Comparison of ENCODE assay signal across 7 cellular contexts in the genomic region with DNA sequence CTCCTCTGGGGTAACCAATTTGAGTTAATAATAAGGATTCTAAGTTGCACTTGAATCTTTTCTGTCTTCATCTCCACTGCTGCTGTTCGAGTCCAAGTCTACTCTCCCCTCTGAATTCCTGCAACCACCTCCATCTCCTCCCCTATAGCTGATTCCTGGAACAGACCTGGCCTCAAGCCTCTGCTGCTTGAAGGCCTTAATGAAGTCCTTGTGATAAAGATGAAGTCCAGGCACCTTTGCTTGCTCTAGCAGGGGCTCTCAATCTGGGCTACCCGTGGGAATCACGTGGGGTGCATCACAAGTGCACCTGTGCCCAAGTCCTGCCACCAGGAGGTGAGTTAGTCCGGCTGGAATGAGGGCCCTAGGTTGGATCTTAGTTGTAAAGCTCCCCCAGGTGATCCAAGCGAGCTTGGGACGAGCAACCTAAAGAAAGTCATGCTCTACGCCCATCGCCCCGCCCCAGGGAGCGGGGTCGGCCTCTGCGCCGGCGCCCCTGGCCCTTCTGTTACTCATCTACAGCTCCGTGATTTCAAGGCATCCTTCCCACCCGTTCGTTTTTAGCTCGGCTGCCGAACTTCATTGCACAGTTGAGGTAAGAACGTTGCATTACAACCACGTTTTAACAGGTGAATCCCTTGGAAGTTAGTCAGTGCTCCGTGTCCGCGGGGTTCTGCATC. TPM values are rescaled to one million over a fixed set of nuclear protein-coding genes. Genes with fewer than 3 reads are reported as not detected.
DNase-seq lines count a peak whose midpoint lies in the region; ATAC-seq, FAIRE-seq and TF ChIP-seq lines count a peak whose summit lies in the region.

No MANE protein-coding gene starts in this region.

- TF ChIP-seq RAD21 in Ishikawa (IDR thresholded peaks at IDR 0.05; ENCODE audit: low read depth): no peak
- TF ChIP-seq RAD21 in K562 (CRISPR knock-in tag; conservative IDR thresholded peaks at IDR 0.05 in 1 of 2, IDR thresholded peaks at IDR 0.05 in 1 of 2): no peak

- H2AFZ ChIP-seq in K562 (ENCODE audit: low read depth, low read length): no peak overlapping the region

- H3K27me3 ChIP-seq in K562 (ENCODE audit: control insufficient read depth in 2 of 2, insufficient read depth in 2 of 2, low read length in 2 of 2) (no peaks in the 10 kb centered on the region), left lung (no peaks in the 10 kb centered on the region), thyroid gland (no peaks in the 10 kb centered on the region)

- intact Hi-C loops in K562 (cut with micrococcal nuclease): no loop called here
- intact Hi-C loops in left lung (cut with DNase I): no loop called here
- intact Hi-C loops in thyroid gland (cut with DNase I): loop anchor here (10.0 kb wide), 3 partner anchors 49 to 151 kb away; a partner anchor contains a TSS

- FAIRE-seq in GM12891 (lab: Jason Lieb, UNC) (peak; percentile 51), K562 (lab: Jason Lieb, UNC) (no peak)

- DNase-seq in GM12891 (ENCODE audit: insufficient read length, low spot score) (no peak), K562 (ENCODE audit: extremely low read depth in 1 of 4, low spot score in 3 of 4) (no peak), left lung (no peak), thyroid gland (peak; percentile 52 to 55), NCI-H1436 treated with DMSO at 0.1 percent for 48 hours (lab: John Stamatoyannopoulos, UW) (no peak)

- H3K79me2 ChIP-seq in K562 (ENCODE audit: control insufficient read depth, insufficient read depth, low read length): no peaks in the 10 kb centered on the region

- H3K9me3 ChIP-seq in K562 (replicated peaks; ENCODE audit: control insufficient read depth, insufficient read depth, low read depth, low read length) (no peaks in the 10 kb centered on the region; the same call in 1 of the 2 replicates), left lung (no peaks in the 10 kb centered on the region), thyroid gland (no peaks in the 10 kb centered on the region)

- ATAC-seq in K562 (no peak; the same call in 2 of the 3 replicates), left lung (peak; percentile 39), HG03521 (IDR thresholded peaks at IDR 0.05; ENCODE audit: unreplicated experiment) (no peak)

- H3K4me3 ChIP-seq in K562 (no peak overlapping the region), left lung (peak overlapping the region; percentile 88 to 93), thyroid gland (replicated peaks in 1 of 3) (peak overlapping the region; percentile 56 to 73 (median 72))

- TF ChIP-seq CTCF in K562 (IDR thresholded peaks at IDR 0.05 in 2 of 3, conservative IDR thresholded peaks at IDR 0.05 in 1 of 3; ENCODE audit: insufficient read depth in 2 of 3, low read depth in 1 of 3, low read length in 3 of 3) (no peak), left lung (IDR thresholded peaks at IDR 0.05) (no peak), thyroid gland (IDR thresholded peaks at IDR 0.05) (peak in 2 of 6 experiments; percentile 18 to 35)

- in situ Hi-C loops in K562 (cut with MboI): no loop called here

- no peaks in the 10 kb centered on the region for H4K20me1 ChIP-seq in K562 (replicated peaks; ENCODE audit: control insufficient read depth, insufficient read depth, low read length)

- H3K36me3 ChIP-seq in K562 (ENCODE audit: control insufficient read depth, insufficient read depth, low read length) (peaks cover 42% of the 10 kb centered on the region), left lung (peaks cover 0 to 23% of the 10 kb centered on the region in 2 donors), thyroid gland (no peaks in the 10 kb centered on the region)

- BruUV-seq in K562 (replicated peaks; lab: Mats Ljungman, UMichigan): no TSS peak

- H3K4me1 ChIP-seq in K562 (replicated peaks in 1 of 2; ENCODE audit: control insufficient read depth in 2 of 2, insufficient read depth in 2 of 2, low read length in 2 of 2) (no peaks in the 10 kb centered on the region), left lung (peaks cover 10 to 33% of the 10 kb centered on the region in 2 donors), thyroid gland (peaks cover 15 to 26% of the 10 kb centered on the region in 2 donors)

- no peaks in the 10 kb centered on the region for H3K9me1 ChIP-seq in K562 (ENCODE audit: control insufficient read depth, insufficient read depth, low read length)

- no peak overlapping the region for H3K4me2 ChIP-seq in K562 (ENCODE audit: insufficient read depth, low read length)

- 95% methylated on average over 23 of the region's 24 CpGs for WGBS in K562 (ENCODE audit: insufficient coverage, low coverage, missing lambda C conversion rate)
- WGBS in thyroid gland, 2 donors: 30 to 63% methylated on average over 11 to 24 of the region's 24 CpGs

- no peak for TF ChIP-seq POLR2A in GM12891 (IDR thresholded peaks at IDR 0.05; ENCODE audit: low read depth, low read length)
- no peak for TF ChIP-seq POLR2A in K562 (conservative IDR thresholded peaks at IDR 0.05)
- no peak for TF ChIP-seq POLR2A in thyroid gland (IDR thresholded peaks at IDR 0.05)

- POLR2A ChIA-PET in K562 (lab: Yijun Ruan, JAX): interaction anchor here (0.9 kb wide), 1 partner anchor 32 kb away, joined by 3 read pairs; no protein-coding TSS in a partner anchor

- H3K27ac ChIP-seq in K562 (ENCODE audit: extremely low read depth, low read depth, low read length) (no peak overlapping the region), left lung (peak overlapping the region in 1 of 2 donors; percentile 90), thyroid gland (peak overlapping the region; percentile 76 to 82 (median 82))

- H3K9ac ChIP-seq in K562 (ENCODE audit: insufficient read depth in 1 of 2, low read depth in 2 of 2, low read length in 2 of 2): no peak overlapping the region

- CTCF ChIA-PET in K562 (lab: Yijun Ruan, JAX; ENCODE audit: low intra/inter-chr PET ratio): no interaction called here

- TF ChIP-seq EP300 in Ishikawa (IDR thresholded peaks at IDR 0.05; ENCODE audit: borderline replicate concordance) (no peak), K562 (IDR thresholded peaks at IDR 0.05; ENCODE audit: low read length) (no peak)

RNA-seq across cellular contexts. Expression of a gene that starts 0.9 kb away (rescaled TPM):
- 52.5 TPM for polyA plus RNA-seq in GM12891 (2012; ENCODE audit: low read depth, missing spikeins)
- 0.39 TPM in 1 of 2 replicates, not detected in the other for total RNA-seq in K562 (2011; cell fraction: chromatin; rRNA removed; ENCODE audit: low replicate concordance)
- not detected in 2 replicates for total RNA-seq in K562 (2011; cell fraction: nucleolus; rRNA removed)
- total RNA-seq in K562 (2011; cell fraction: nucleoplasm; rRNA removed): not detected in 2 replicates
- 0.50 TPM in 1 of 2 replicates, not detected in the other for total RNA-seq in K562 (2014; rRNA removed)
- total RNA-seq in K562 (2014; rRNA removed; fragmentation: Illumina TruSeq; extraction: Trizol): 0.15 TPM in 1 of 2 replicates, not detected in the other
- total RNA-seq in K562 (2015; rRNA removed; fragmentation: Illumina TruSeq; extraction: Trizol): not detected in 2 replicates
- total RNA-seq in K562 (2021): 0.13 and 0.22 TPM in 2 replicates
- polyA plus RNA-seq in K562 (2011; rRNA removed): not detected in 2 replicates
- not detected in 2 replicates for polyA plus RNA-seq in K562 (2011; cell fraction: cytosol; rRNA removed)
- not detected in 2 replicates for polyA plus RNA-seq in K562 (2011; cell fraction: nucleus; rRNA removed)
- polyA plus RNA-seq in K562 (2012): 0.40 and 0.66 TPM in 2 replicates
- not detected in 2 replicates for polyA plus RNA-seq in K562 (2014; fragmentation: Illumina TruSeq; extraction: Trizol)
- polyA plus RNA-seq in K562 (2014; fragmentation: Nextera tagmentation; extraction: Ambion mirVana): 10 to 100 TPM; 13.0 to 19.3 TPM
- 0.04 TPM in 2 replicates for polyA plus RNA-seq in K562 (2014; rRNA removed)
- not detected in 2 replicates for polyA minus RNA-seq in K562 (2011; rRNA and poly(A)+ RNA removed)
- not detected in 2 replicates for polyA minus RNA-seq in K562 (2011; cell fraction: cytosol; rRNA and poly(A)+ RNA removed)
- 0.13 and 0.67 TPM in 2 replicates for polyA minus RNA-seq in K562 (2011; cell fraction: nucleus; rRNA and poly(A)+ RNA removed)
- total RNA-seq in left lung: 10 to 100 TPM; 46.3 to 56.0 TPM
- total RNA-seq in thyroid gland: 10 to 100 TPM; 50.3 to 83.7 (median 62.5) TPM

RNA-seq across cellular contexts. Expression of a gene that starts 50.0 kb away (rescaled TPM):
- polyA plus RNA-seq in GM12891 (2012; ENCODE audit: low read depth, missing spikeins): 55.5 TPM
- 41.0 and 77.7 TPM in 2 replicates for total RNA-seq in K562 (2011; cell fraction: chromatin; rRNA removed; ENCODE audit: low replicate concordance)
- 20.5 and 21.1 TPM in 2 replicates for total RNA-seq in K562 (2011; cell fraction: nucleolus; rRNA removed)
- 28.6 and 37.0 TPM in 2 replicates for total RNA-seq in K562 (2011; cell fraction: nucleoplasm; rRNA removed)
- 59.8 and 79.0 TPM in 2 replicates for total RNA-seq in K562 (2014; rRNA removed)
- 117 and 123 TPM in 2 replicates for total RNA-seq in K562 (2014; rRNA removed; fragmentation: Illumina TruSeq; extraction: Trizol)
- total RNA-seq in K562 (2015; rRNA removed; fragmentation: Illumina TruSeq; extraction: Trizol): 115 and 121 TPM in 2 replicates
- 77.2 and 80.7 TPM in 2 replicates for total RNA-seq in K562 (2021)
- polyA plus RNA-seq in K562 (2011; rRNA removed): 44.1 and 59.3 TPM in 2 replicates
- 14.8 and 36.5 TPM in 2 replicates for polyA plus RNA-seq in K562 (2011; cell fraction: cytosol; rRNA removed)
- polyA plus RNA-seq in K562 (2011; cell fraction: nucleus; rRNA removed): 41.1 and 55.6 TPM in 2 replicates
- 81.0 and 95.1 TPM in 2 replicates for polyA plus RNA-seq in K562 (2012)
- 94.5 and 105 TPM in 2 replicates for polyA plus RNA-seq in K562 (2014; fragmentation: Illumina TruSeq; extraction: Trizol)
- polyA plus RNA-seq in K562 (2014; fragmentation: Nextera tagmentation; extraction: Ambion mirVana): 100 to 1,000 TPM in 1 of 2 experiments, 10 to 100 TPM in 1; 98.4 to 151 TPM
- 54.2 and 55.0 TPM in 2 replicates for polyA plus RNA-seq in K562 (2014; rRNA removed)
- polyA minus RNA-seq in K562 (2011; rRNA and poly(A)+ RNA removed): 93.3 and 95.1 TPM in 2 replicates
- 47.0 and 49.4 TPM in 2 replicates for polyA minus RNA-seq in K562 (2011; cell fraction: cytosol; rRNA and poly(A)+ RNA removed)
- 28.9 and 47.3 TPM in 2 replicates for polyA minus RNA-seq in K562 (2011; cell fraction: nucleus; rRNA and poly(A)+ RNA removed)
- total RNA-seq in left lung: 10 to 100 TPM; 25.9 to 30.3 TPM
- total RNA-seq in thyroid gland: 10 to 100 TPM; 21.7 to 33.6 (median 29.1) TPM

RNA-seq across cellular contexts. Expression of a gene that starts 50.1 kb away (rescaled TPM):
- polyA plus RNA-seq in GM12891 (2012; ENCODE audit: low read depth, missing spikeins): 77.0 TPM
- total RNA-seq in K562 (2011; cell fraction: chromatin; rRNA removed; ENCODE audit: low replicate concordance): 25.1 and 41.2 TPM in 2 replicates
- total RNA-seq in K562 (2011; cell fraction: nucleolus; rRNA removed): 12.7 and 15.7 TPM in 2 replicates
- total RNA-seq in K562 (2011; cell fraction: nucleoplasm; rRNA removed): 28.8 TPM in 2 replicates
- total RNA-seq in K562 (2014; rRNA removed): 45.6 and 49.9 TPM in 2 replicates
- total RNA-seq in K562 (2014; rRNA removed; fragmentation: Illumina TruSeq; extraction: Trizol): 45.7 and 56.2 TPM in 2 replicates
- 39.2 and 44.1 TPM in 2 replicates for total RNA-seq in K562 (2015; rRNA removed; fragmentation: Illumina TruSeq; extraction: Trizol)
- total RNA-seq in K562 (2021): 94.3 and 99.4 TPM in 2 replicates
- 64.0 and 95.3 TPM in 2 replicates for polyA plus RNA-seq in K562 (2011; rRNA removed)
- 35.4 and 40.8 TPM in 2 replicates for polyA plus RNA-seq in K562 (2011; cell fraction: cytosol; rRNA removed)
- polyA plus RNA-seq in K562 (2011; cell fraction: nucleus; rRNA removed): 28.1 and 35.0 TPM in 2 replicates
- polyA plus RNA-seq in K562 (2012): 51.3 and 95.2 TPM in 2 replicates
- 55.2 and 59.8 TPM in 2 replicates for polyA plus RNA-seq in K562 (2014; fragmentation: Illumina TruSeq; extraction: Trizol)
- 10 to 100 TPM; 37.8 to 50.4 TPM for polyA plus RNA-seq in K562 (2014; fragmentation: Nextera tagmentation; extraction: Ambion mirVana)
- polyA plus RNA-seq in K562 (2014; rRNA removed): 66.3 and 72.1 TPM in 2 replicates
- 27.7 and 38.9 TPM in 2 replicates for polyA minus RNA-seq in K562 (2011; rRNA and poly(A)+ RNA removed)
- polyA minus RNA-seq in K562 (2011; cell fraction: cytosol; rRNA and poly(A)+ RNA removed): 12.0 and 16.9 TPM in 2 replicates
- polyA minus RNA-seq in K562 (2011; cell fraction: nucleus; rRNA and poly(A)+ RNA removed): 7.1 and 12.2 TPM in 2 replicates
- total RNA-seq in left lung: 10 to 100 TPM; 74.0 to 82.4 TPM
- 10 to 100 TPM; 39.4 to 73.4 (median 45.8) TPM for total RNA-seq in thyroid gland

Comparison
In these comparisons a context has a peak if more than half of its experiments do, and no peak if none do; other contexts are left out.
1. DNase-seq: peak in thyroid gland (2 of 2); none in GM12891 (single experiment), K562 (0 of 4), left lung (0 of 2) and NCI-H1436 treated with DMSO at 0.1 percent for 48 hours (single experiment).
2. RNA of a gene that starts 0.9 kb away (total RNA-seq): 50.3 to 83.7 TPM in thyroid gland and 46.3 to 56.0 TPM in left lung; 0.13 to 0.50 TPM in K562; every median in the first group is over 10 times any median in the second.